In the genomic region with DNA sequence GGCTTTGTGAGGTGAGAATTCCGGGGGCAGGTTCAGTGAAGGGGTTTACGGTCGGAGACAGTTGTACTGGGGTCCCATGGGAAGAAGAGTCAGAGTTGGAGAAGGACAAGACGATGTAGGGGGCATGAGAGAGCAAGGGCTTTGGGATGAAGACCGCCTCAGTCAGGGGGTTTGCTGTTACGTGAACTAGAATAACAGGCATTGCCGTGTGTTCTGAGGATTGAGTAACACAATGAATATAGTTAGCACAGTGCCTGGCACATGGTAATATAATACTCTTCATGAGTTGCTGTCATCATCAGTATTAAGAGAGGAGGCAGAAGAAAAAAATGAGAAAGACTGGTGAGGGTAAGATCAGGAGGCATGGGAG, we compare ENCODE assay signal across 8 cellular contexts. TPM values are rescaled to one million over a fixed set of nuclear protein-coding genes. Genes with fewer than 3 reads are reported as not detected.
A peak's percentile ranks its signal among the peaks of the same experiment; 100 is the strongest.
DNase-seq lines count a peak whose midpoint lies in the region; ATAC-seq and TF ChIP-seq lines count a peak whose summit lies in the region.

No MANE protein-coding gene starts in this region.

- H3K4me3 Mint-ChIP-seq in naive thymus-derived CD8-positive, alpha-beta T cell: peak overlapping the region; percentile 81 to 96 (median 92)

- no peak for ATAC-seq in naive thymus-derived CD8-positive, alpha-beta T cell
- ATAC-seq in GM21786 (IDR thresholded peaks at IDR 0.05; ENCODE audit: unreplicated experiment): no peak

- TF ChIP-seq CTCF in AG10803 (conservative IDR thresholded peaks at IDR 0.05; ENCODE audit: low read length) (peak; percentile 20; the same call in 1 of the 2 replicates), Loucy (conservative IDR thresholded peaks at IDR 0.05; ENCODE audit: low read length) (0 out of 2 replicates have a peak, but pooled peaks have one; percentile 18), coronary artery (IDR thresholded peaks at IDR 0.05) (no peak)

- H3K27me3 ChIP-seq in Loucy (ENCODE audit: insufficient read depth, low read length, poor library complexity, severe bottlenecking): no peaks in the 10 kb centered on the region

- peaks cover 0 to 33% (median 9%) of the 10 kb centered on the region in 3 donors for H3K36me3 Mint-ChIP-seq in naive thymus-derived CD8-positive, alpha-beta T cell

- H3K4me1 ChIP-seq in Loucy (ENCODE audit: insufficient read depth, low read length, poor library complexity, severe bottlenecking): peaks cover 21% of the 10 kb centered on the region

- H3K9ac ChIP-seq in Loucy (ENCODE audit: low read depth, low read length, poor library complexity, severe bottlenecking): peak overlapping the region; percentile 80

- H3K27me3 Mint-ChIP-seq in naive thymus-derived CD8-positive, alpha-beta T cell: no peaks in the 10 kb centered on the region

- H3K4me2 ChIP-seq in Loucy (ENCODE audit: low read depth, low read length, poor library complexity, severe bottlenecking): peak overlapping the region; percentile 77

- H3K9me3 Mint-ChIP-seq in naive thymus-derived CD8-positive, alpha-beta T cell: no peaks in the 10 kb centered on the region

- no peaks in the 10 kb centered on the region for H3K9me2 ChIP-seq in Loucy (replicated peaks; ENCODE audit: low read depth, low read length)

- H3F3A ChIP-seq in Loucy (ENCODE audit: low read depth): peaks cover 3% of the 10 kb centered on the region

- POLR2A ChIA-PET in naive thymus-derived CD8-positive, alpha-beta T cell (lab: Charles Lee): interaction anchor here (1.2 to 3.2 kb wide), 14 partner anchors 11 to 795 kb away, joined by 3 to 45 read pairs (median 15); a partner anchor contains a TSS

- H3K27ac ChIP-seq in coronary artery: peak overlapping the region; percentile 83 to 95

- no peak for DNase-seq in AG10803 (ENCODE audit: low read depth)
- no peak for DNase-seq in coronary artery (ENCODE audit: low spot score)
- no peak for DNase-seq in naive thymus-derived CD8-positive, alpha-beta T cell
- no peak for DNase-seq in stimulated activated CD4-positive, alpha-beta T cell treated with anti-CD3 and anti-CD28 coated beads, Interleukin-4, amount 100 ng/mL, for 4 hours
- DNase-seq in activated gamma-delta T cell (lab: John Stamatoyannopoulos, UW): no peak
- DNase-seq in activated CD4-positive, alpha-beta T cell treated with anti-CD3 and anti-CD28 coated beads, Interleukin-2, amount 50 U/mL, for 1 hour: no peak

- peaks cover 16% of the 10 kb centered on the region; the same call in 1 of the 2 replicates for H3K36me3 ChIP-seq in Loucy (ENCODE audit: insufficient read depth, low read length)

- peak overlapping the region; percentile 8; the same call in 1 of the 2 replicates for H2AFZ ChIP-seq in Loucy (ENCODE audit: low read length)

- peak overlapping the region; percentile 90 to 99 (median 96) for H3K27ac Mint-ChIP-seq in naive thymus-derived CD8-positive, alpha-beta T cell

- no peaks in the 10 kb centered on the region for H3K9me3 ChIP-seq in Loucy (ENCODE audit: insufficient read depth, low read depth, low read length)

- peaks cover 21 to 54% (median 46%) of the 10 kb centered on the region in 4 donors for H3K4me1 Mint-ChIP-seq in naive thymus-derived CD8-positive, alpha-beta T cell

- peaks cover 42% of the 10 kb centered on the region for H4K20me1 ChIP-seq in Loucy (ENCODE audit: insufficient read depth, low read length, poor library complexity, severe bottlenecking)

- H3K79me2 ChIP-seq in Loucy (ENCODE audit: insufficient read depth, low read length): peaks cover 69% of the 10 kb centered on the region

- H3K4me3 ChIP-seq in AG10803 (ENCODE audit: low read length) (peak overlapping the region; percentile 99), Loucy (ENCODE audit: low read length, poor library complexity, severe bottlenecking) (peak overlapping the region; percentile 96), coronary artery (peak overlapping the region; percentile 93)

RNA-seq across cellular contexts. Expression of a gene that starts 0.6 kb away (rescaled TPM):
- 10 to 100 TPM; 33.2 to 35.7 TPM for total RNA-seq in naive thymus-derived CD8-positive, alpha-beta T cell
- polyA plus RNA-seq in naive thymus-derived CD8-positive, alpha-beta T cell: 1 to 10 TPM; 2.8 to 9.1 (median 4.0) TPM

RNA-seq across cellular contexts. Expression of a gene that starts 0.8 kb away (rescaled TPM):
- 10 to 100 TPM; 11.7 to 13.7 TPM for total RNA-seq in naive thymus-derived CD8-positive, alpha-beta T cell
- 1 to 10 TPM; 4.2 to 9.1 (median 7.5) TPM for polyA plus RNA-seq in naive thymus-derived CD8-positive, alpha-beta T cell

RNA-seq across cellular contexts. Expression of a gene that starts 13.9 kb away (rescaled TPM):
- 10 to 100 TPM; 11.1 to 11.4 TPM for total RNA-seq in naive thymus-derived CD8-positive, alpha-beta T cell
- under 1 TPM; 0.49 to 0.54 (median 0.51) TPM for polyA plus RNA-seq in naive thymus-derived CD8-positive, alpha-beta T cell

RNA-seq across cellular contexts. Expression of a gene that starts 19.8 kb away (rescaled TPM):
- total RNA-seq in naive thymus-derived CD8-positive, alpha-beta T cell: 10 to 100 TPM; 42.0 to 47.8 TPM
- polyA plus RNA-seq in naive thymus-derived CD8-positive, alpha-beta T cell: 100 to 1,000 TPM in 1 of 3 donors, 10 to 100 TPM in 2; 98.2 to 109 (median 99.1) TPM

RNA-seq across cellular contexts. Expression of a gene that starts 33.4 kb away (rescaled TPM):
- 10 to 100 TPM; 17.1 to 19.7 TPM for total RNA-seq in naive thymus-derived CD8-positive, alpha-beta T cell
- 10 to 100 TPM; 20.8 to 30.8 (median 23.4) TPM for polyA plus RNA-seq in naive thymus-derived CD8-positive, alpha-beta T cell
